In genomic region chr3:189222927-189223706, GRCh38 we compare ENCODE assay signal across 20 cellular contexts.
"Had no signal": no experiment of that assay in that cellular context is flagged by ENCODE, and none has a peak within 500 bp of the region (broad histone marks: within the 10 kb centered on the region; RNA-seq: fewer than 3 reads in every experiment).

No MANE protein-coding gene starts in this region.

- H3K27me3 Mint-ChIP-seq: activated CD8-positive, alpha-beta T cell treated with anti-CD3 and anti-CD28 coated beads for 36 hours; activated naive CD8-positive, alpha-beta T cell treated with anti-CD3 and anti-CD28 coated beads, Interleukin-2, amount 50 U/mL, for 24 hours; progenitor cell of endocrine pancreas had no signal

- H3K27ac Mint-ChIP-seq: activated CD8-positive, alpha-beta T cell treated with anti-CD3 and anti-CD28 coated beads for 36 hours; activated naive CD8-positive, alpha-beta T cell treated with anti-CD3 and anti-CD28 coated beads, Interleukin-2, amount 50 U/mL, for 24 hours; progenitor cell of endocrine pancreas had no signal

- H3K4me3 Mint-ChIP-seq: activated CD8-positive, alpha-beta T cell treated with anti-CD3 and anti-CD28 coated beads for 36 hours; activated naive CD8-positive, alpha-beta T cell treated with anti-CD3 and anti-CD28 coated beads, Interleukin-2, amount 50 U/mL, for 24 hours; naive B cell had no signal

- H3K4me1 Mint-ChIP-seq: activated naive CD8-positive, alpha-beta T cell treated with anti-CD3 and anti-CD28 coated beads, Interleukin-2, amount 50 U/mL, for 24 hours; naive B cell had no signal

- H3K4me1 ChIP-seq: ascending aorta, gastroesophageal sphincter, right lobe of liver, spleen, transverse colon had no signal

- H3K27me3 ChIP-seq: ascending aorta, cardiac muscle cell, gastroesophageal sphincter, right lobe of liver, spleen, transverse colon had no signal

- DNase-seq: activated CD8-positive, alpha-beta memory T cell treated with anti-CD3 and anti-CD28 coated beads, Interleukin-2, amount 50 U/mL, for 4 hours; activated CD8-positive, alpha-beta T cell treated with anti-CD3 and anti-CD28 coated beads for 36 hours; activated naive CD4-positive, alpha-beta T cell; activated naive CD8-positive, alpha-beta T cell treated with anti-CD3 and anti-CD28 coated beads, Interleukin-2, amount 50 U/mL, for 24 hours; left cardiac atrium; midbrain; naive B cell; nucleus accumbens; right lobe of liver; spleen; stimulated activated CD4-positive, alpha-beta T cell treated with anti-CD3 and anti-CD28 coated beads, Interleukin-1b, Interleukin-23, amount 100 ng/mL, for 48 hours; stimulated activated naive CD4-positive, alpha-beta T cell; substantia nigra; transverse colon had no signal

- H3K9me3 ChIP-seq: ascending aorta, gastroesophageal sphincter, right lobe of liver, spleen, transverse colon had no signal

- H3K36me3 ChIP-seq: ascending aorta, cardiac muscle cell, gastroesophageal sphincter, right lobe of liver, spleen, transverse colon had no signal

- H3K4me3 ChIP-seq: ascending aorta, cardiac muscle cell, gastroesophageal sphincter, lung, right lobe of liver, spleen, transverse colon had no signal

- H3K27ac ChIP-seq: ascending aorta, cardiac muscle cell, gastroesophageal sphincter, right lobe of liver, spleen, transverse colon, VCaP had no signal

- ATAC-seq: activated CD8-positive, alpha-beta T cell treated with anti-CD3 and anti-CD28 coated beads for 36 hours; activated naive CD8-positive, alpha-beta T cell treated with anti-CD3 and anti-CD28 coated beads, Interleukin-2, amount 50 U/mL, for 24 hours; gastroesophageal sphincter; left cardiac atrium; right lobe of liver had no signal

- H3K9me3 Mint-ChIP-seq: activated CD8-positive, alpha-beta T cell treated with anti-CD3 and anti-CD28 coated beads for 36 hours; activated naive CD8-positive, alpha-beta T cell treated with anti-CD3 and anti-CD28 coated beads, Interleukin-2, amount 50 U/mL, for 24 hours had no signal

- H3K36me3 Mint-ChIP-seq: naive B cell had no signal
